In the genomic region with DNA sequence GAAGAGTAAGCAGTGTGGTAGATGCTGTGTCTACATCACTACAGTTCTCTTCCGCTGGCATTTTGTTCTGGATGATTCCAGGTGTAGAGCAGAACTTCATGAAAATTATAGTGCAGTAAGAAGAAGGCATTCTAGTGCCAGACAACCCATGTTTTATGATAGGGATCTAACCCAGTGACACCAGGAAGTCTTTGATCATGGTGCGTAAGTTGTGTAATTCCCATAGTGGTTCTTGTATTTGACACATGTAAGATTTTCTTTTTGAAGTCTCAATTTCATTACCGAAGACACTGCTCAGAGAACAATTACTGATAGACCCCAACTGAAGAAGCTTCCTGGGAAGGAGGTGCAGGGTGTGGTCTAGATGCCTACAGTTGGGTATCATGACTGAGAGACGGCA, we compare ENCODE assay signal across 7 cellular contexts.
"Had no signal": no experiment of that assay in that cellular context is flagged by ENCODE, and none has a peak within 500 bp of the region (broad histone marks: within the 10 kb centered on the region; RNA-seq: fewer than 3 reads in every experiment).

No MANE protein-coding gene starts in this region.

- H3K4me2 ChIP-seq: GM23338, KMS-11 had no signal

- H3K27ac ChIP-seq: KMS-11 had no signal

- ATAC-seq: GM23338 had no signal

- H3K4me3 ChIP-seq: GM23338 had no signal

- DNase-seq: H9, HCEC 1CT, IMR-90, Karpas-422, KBM-7 had no signal

- H3K9ac ChIP-seq: KMS-11 had no signal
